Comparison of ENCODE assay signal across 19 cellular contexts in the genomic region with DNA sequence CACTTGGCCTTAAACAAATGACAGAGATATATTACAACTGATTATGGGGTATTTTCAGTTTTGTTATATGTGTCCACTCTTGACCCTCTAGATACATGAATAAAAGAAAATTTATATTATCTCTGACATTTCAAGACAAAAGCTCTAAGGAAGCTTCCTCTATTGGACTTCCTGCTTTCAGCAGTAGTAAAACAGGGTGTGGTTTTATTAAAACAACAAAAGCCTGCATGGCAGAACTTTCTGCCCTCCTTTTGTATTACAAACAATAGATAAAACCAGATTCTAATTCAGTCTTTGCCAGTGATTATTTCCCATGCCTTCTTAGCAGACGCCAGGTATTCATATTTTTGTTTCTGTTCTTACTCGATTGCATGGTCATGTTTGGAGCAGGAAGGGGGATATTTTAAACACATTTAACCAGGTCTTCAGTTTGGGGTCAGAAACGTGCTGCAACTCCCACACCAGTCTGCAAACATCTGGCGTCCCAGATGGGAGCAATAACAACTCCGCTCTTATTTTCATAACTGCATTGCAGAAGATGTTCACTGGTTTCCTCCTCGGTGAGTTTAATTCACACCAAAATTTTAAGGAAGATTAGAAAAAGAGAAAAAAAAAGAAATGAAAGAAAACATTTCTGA. TPM values are rescaled to one million over a fixed set of nuclear protein-coding genes. Genes with fewer than 3 reads are reported as not detected.
DNase-seq lines count a peak whose midpoint lies in the region; ATAC-seq and TF ChIP-seq lines count a peak whose summit lies in the region.
"Had no signal": no experiment of that assay in that cellular context is flagged by ENCODE, and none has a peak within 500 bp of the region (broad histone marks: within the 10 kb centered on the region; RNA-seq: fewer than 3 reads in every experiment).

No MANE protein-coding gene starts in this region.

- H3K27ac ChIP-seq in vagina, result no peak overlapping the region
- H3K27ac ChIP-seq: gastrocnemius medialis, tibial artery had no signal

- H3K36me3 ChIP-seq in vagina, result no peaks in the 10 kb centered on the region
- H3K36me3 ChIP-seq: gastrocnemius medialis, tibial artery had no signal

- POLR2A ChIA-PET in activated B cell treated with CpG ODN at 0.5 μM for 24 hours (lab: Charles Lee), result no interaction called here
- POLR2A ChIA-PET in activated CD4-positive, alpha-beta memory T cell treated with anti-CD3 and anti-CD28 coated beads, Interleukin-2, amount 10 ng/mL, durations not matched to agents 7 days and 5 days (lab: Charles Lee), result no interaction called here

- H3K9me3 Mint-ChIP-seq in activated B cell treated with CpG ODN at 0.5 μM for 24 hours, result no peaks in the 10 kb centered on the region
- H3K9me3 Mint-ChIP-seq in activated T-cell treated with anti-CD3 and anti-CD28 coated beads, Interleukin-2, amount 50 U/mL, for 4 hours, result no peaks in the 10 kb centered on the region
- H3K9me3 Mint-ChIP-seq in activated CD4-positive, alpha-beta memory T cell treated with anti-CD3 and anti-CD28 coated beads, Interleukin-2, amount 10 ng/mL, durations not matched to agents 7 days and 5 days, result no peaks in the 10 kb centered on the region
- H3K9me3 Mint-ChIP-seq: effector memory CD8-positive, alpha-beta T cell had no signal

- no peak overlapping the region for H3K4me3 ChIP-seq in vagina
- H3K4me3 ChIP-seq: gastrocnemius medialis, tibial artery had no signal

- peak overlapping the region; percentile 25 for H3K27ac Mint-ChIP-seq in activated B cell treated with CpG ODN at 0.5 μM for 24 hours
- no peak overlapping the region for H3K27ac Mint-ChIP-seq in activated CD4-positive, alpha-beta memory T cell treated with anti-CD3 and anti-CD28 coated beads, Interleukin-2, amount 10 ng/mL, durations not matched to agents 7 days and 5 days
- H3K27ac Mint-ChIP-seq: activated CD8-positive, alpha-beta T cell treated with anti-CD3 and anti-CD28 coated beads, Interleukin-2, amount 10 ng/mL, durations not matched to agents 7 days and 5 days; brain; effector memory CD8-positive, alpha-beta T cell had no signal

- intact Hi-C loops in left ventricle myocardium superior (cut with micrococcal nuclease) (no loop called here), left cardiac atrium (cut with DNase I) (no loop called here), activated B cell treated with CpG ODN at 0.5 μM for 24 hours (cut with micrococcal nuclease) (no loop called here), vagina (cut with DNase I) (no loop called here)

- no peaks in the 10 kb centered on the region for H3K9me3 ChIP-seq in vagina
- H3K9me3 ChIP-seq: gastrocnemius medialis, tibial artery had no signal

- TF ChIP-seq POLR2A in vagina (IDR thresholded peaks at IDR 0.05), result no peak

- no peak for DNase-seq in left ventricle myocardium superior
- DNase-seq in left cardiac atrium, result no peak
- peak; percentile 10 to 56 for DNase-seq in NCI-H524 (lab: John Stamatoyannopoulos, UW)
- DNase-seq in activated B cell treated with CpG ODN at 0.5 μM for 24 hours, result no peak
- no peak for DNase-seq in vagina (ENCODE audit: extremely low spot score in 2 of 2)
- DNase-seq in dermis blood vessel endothelial cell, result no peak
- DNase-seq in activated T-cell treated with anti-CD3 and anti-CD28 coated beads, Interleukin-2, amount 50 U/mL, for 4 hours, result no peak
- DNase-seq in activated CD4-positive, alpha-beta memory T cell treated with anti-CD3 and anti-CD28 coated beads, Interleukin-2, amount 10 ng/mL, durations not matched to agents 7 days and 5 days, result no peak
- DNase-seq: activated CD8-positive, alpha-beta T cell treated with anti-CD3 and anti-CD28 coated beads, Interleukin-2, amount 10 ng/mL, durations not matched to agents 7 days and 5 days; activated gamma-delta T cell treated with Interleukin-2 at 50 U/mL for 16 hours; DMS79 treated with DMSO at 0.1 percent for 48 hours; effector memory CD8-positive, alpha-beta T cell; gastrocnemius medialis; NCI-H2081; posterior cingulate gyrus; stimulated activated CD8-positive, alpha-beta memory T cell treated with anti-CD3 and anti-CD28 coated beads, Interleukin-4, amount 100 ng/mL, for 48 hours; tibial artery had no signal

- H3K36me3 Mint-ChIP-seq in activated B cell treated with CpG ODN at 0.5 μM for 24 hours (ENCODE audit: low read depth), result no peaks in the 10 kb centered on the region
- H3K36me3 Mint-ChIP-seq in activated T-cell treated with anti-CD3 and anti-CD28 coated beads, Interleukin-2, amount 50 U/mL, for 4 hours (ENCODE audit: insufficient read depth), result no peaks in the 10 kb centered on the region
- H3K36me3 Mint-ChIP-seq in activated CD4-positive, alpha-beta memory T cell treated with anti-CD3 and anti-CD28 coated beads, Interleukin-2, amount 10 ng/mL, durations not matched to agents 7 days and 5 days (ENCODE audit: low read depth), result no peaks in the 10 kb centered on the region
- H3K36me3 Mint-ChIP-seq: brain had no signal

- peaks cover 11% of the 10 kb centered on the region for H3K4me1 Mint-ChIP-seq in activated B cell treated with CpG ODN at 0.5 μM for 24 hours
- H3K4me1 Mint-ChIP-seq in activated T-cell treated with anti-CD3 and anti-CD28 coated beads, Interleukin-2, amount 50 U/mL, for 4 hours (ENCODE audit: low read depth), result peaks cover 4% of the 10 kb centered on the region
- H3K4me1 Mint-ChIP-seq in activated CD4-positive, alpha-beta memory T cell treated with anti-CD3 and anti-CD28 coated beads, Interleukin-2, amount 10 ng/mL, durations not matched to agents 7 days and 5 days, result peaks cover 4% of the 10 kb centered on the region

- H3K27me3 Mint-ChIP-seq in activated B cell treated with CpG ODN at 0.5 μM for 24 hours, result peaks cover 13% of the 10 kb centered on the region
- H3K27me3 Mint-ChIP-seq in activated T-cell treated with anti-CD3 and anti-CD28 coated beads, Interleukin-2, amount 50 U/mL, for 4 hours (ENCODE audit: low read depth), result peaks cover 16% of the 10 kb centered on the region
- peaks cover 14% of the 10 kb centered on the region for H3K27me3 Mint-ChIP-seq in activated CD4-positive, alpha-beta memory T cell treated with anti-CD3 and anti-CD28 coated beads, Interleukin-2, amount 10 ng/mL, durations not matched to agents 7 days and 5 days

- TF ChIP-seq CTCF in activated B cell treated with CpG ODN at 0.5 μM for 24 hours (IDR thresholded peaks at IDR 0.05) (no peak), vagina (IDR thresholded peaks at IDR 0.05) (no peak)

- CTCF ChIA-PET in activated B cell treated with CpG ODN at 0.5 μM for 24 hours (lab: Charles Lee), result no interaction called here
- CTCF ChIA-PET in activated CD4-positive, alpha-beta memory T cell treated with anti-CD3 and anti-CD28 coated beads, Interleukin-2, amount 10 ng/mL, durations not matched to agents 7 days and 5 days (lab: Charles Lee), result no interaction called here

- peak overlapping the region; percentile 36 for H3K4me3 Mint-ChIP-seq in activated B cell treated with CpG ODN at 0.5 μM for 24 hours
- no peak overlapping the region for H3K4me3 Mint-ChIP-seq in activated T-cell treated with anti-CD3 and anti-CD28 coated beads, Interleukin-2, amount 50 U/mL, for 4 hours
- H3K4me3 Mint-ChIP-seq in activated CD4-positive, alpha-beta memory T cell treated with anti-CD3 and anti-CD28 coated beads, Interleukin-2, amount 10 ng/mL, durations not matched to agents 7 days and 5 days, result no peak overlapping the region
- H3K4me3 Mint-ChIP-seq: activated CD8-positive, alpha-beta T cell treated with anti-CD3 and anti-CD28 coated beads, Interleukin-2, amount 10 ng/mL, durations not matched to agents 7 days and 5 days; effector memory CD8-positive, alpha-beta T cell had no signal

- no peaks in the 10 kb centered on the region for H3K4me1 ChIP-seq in vagina
- H3K4me1 ChIP-seq: gastrocnemius medialis, tibial artery had no signal

- no peaks in the 10 kb centered on the region for H3K27me3 ChIP-seq in vagina
- H3K27me3 ChIP-seq: tibial artery had no signal

- ATAC-seq in left ventricle myocardium superior (peak; percentile 68), left cardiac atrium (no peak), activated B cell treated with CpG ODN at 0.5 μM for 24 hours (ENCODE audit: low read depth) (no peak)
- ATAC-seq in activated T-cell treated with anti-CD3 and anti-CD28 coated beads, Interleukin-2, amount 50 U/mL, for 4 hours, result no peak
- ATAC-seq: activated CD8-positive, alpha-beta T cell treated with anti-CD3 and anti-CD28 coated beads, Interleukin-2, amount 10 ng/mL, durations not matched to agents 7 days and 5 days; effector memory CD8-positive, alpha-beta T cell; gastrocnemius medialis; Panc1 had no signal

RNA-seq across cellular contexts. Expression of gene FAM204A, which starts 52.6 kb away (rescaled TPM):
- total RNA-seq in left ventricle myocardium superior, result 54.0 TPM
- total RNA-seq in left cardiac atrium, result 10 to 100 TPM; 46.5 to 60.6 TPM
- 70.1 and 71.8 TPM in 2 replicates for total RNA-seq in activated B cell treated with CpG ODN at 0.5 μM for 24 hours
- total RNA-seq in vagina, result 23.1 TPM
- 67.8 and 77.3 TPM in 2 replicates for total RNA-seq in dermis blood vessel endothelial cell
- 10 to 100 TPM; 64.8 to 74.8 (median 65.0) TPM for total RNA-seq in activated T-cell treated with anti-CD3 and anti-CD28 coated beads, Interleukin-2, amount 50 U/mL, for 4 hours
- total RNA-seq in activated CD4-positive, alpha-beta memory T cell treated with anti-CD3 and anti-CD28 coated beads, Interleukin-2, amount 10 ng/mL, durations not matched to agents 7 days and 5 days, result 10 to 100 TPM; 53.6 to 56.5 TPM

Comparison
In these comparisons a context has a peak if more than half of its experiments do, and no peak if none do; other contexts are left out.
1. DNase-seq: peak in NCI-H524 (2 of 2); none in left ventricle myocardium superior (single experiment), left cardiac atrium (single experiment), activated B cell treated with CpG ODN at 0.5 μM for 24 hours (single experiment), vagina (0 of 2), dermis blood vessel endothelial cell (single experiment), activated T-cell treated with anti-CD3 and anti-CD28 coated beads, Interleukin-2, amount 50 U/mL, for 4 hours (single experiment) and activated CD4-positive, alpha-beta memory T cell treated with anti-CD3 and anti-CD28 coated beads, Interleukin-2, amount 10 ng/mL, durations not matched to agents 7 days and 5 days (single experiment).